In the genomic region with DNA sequence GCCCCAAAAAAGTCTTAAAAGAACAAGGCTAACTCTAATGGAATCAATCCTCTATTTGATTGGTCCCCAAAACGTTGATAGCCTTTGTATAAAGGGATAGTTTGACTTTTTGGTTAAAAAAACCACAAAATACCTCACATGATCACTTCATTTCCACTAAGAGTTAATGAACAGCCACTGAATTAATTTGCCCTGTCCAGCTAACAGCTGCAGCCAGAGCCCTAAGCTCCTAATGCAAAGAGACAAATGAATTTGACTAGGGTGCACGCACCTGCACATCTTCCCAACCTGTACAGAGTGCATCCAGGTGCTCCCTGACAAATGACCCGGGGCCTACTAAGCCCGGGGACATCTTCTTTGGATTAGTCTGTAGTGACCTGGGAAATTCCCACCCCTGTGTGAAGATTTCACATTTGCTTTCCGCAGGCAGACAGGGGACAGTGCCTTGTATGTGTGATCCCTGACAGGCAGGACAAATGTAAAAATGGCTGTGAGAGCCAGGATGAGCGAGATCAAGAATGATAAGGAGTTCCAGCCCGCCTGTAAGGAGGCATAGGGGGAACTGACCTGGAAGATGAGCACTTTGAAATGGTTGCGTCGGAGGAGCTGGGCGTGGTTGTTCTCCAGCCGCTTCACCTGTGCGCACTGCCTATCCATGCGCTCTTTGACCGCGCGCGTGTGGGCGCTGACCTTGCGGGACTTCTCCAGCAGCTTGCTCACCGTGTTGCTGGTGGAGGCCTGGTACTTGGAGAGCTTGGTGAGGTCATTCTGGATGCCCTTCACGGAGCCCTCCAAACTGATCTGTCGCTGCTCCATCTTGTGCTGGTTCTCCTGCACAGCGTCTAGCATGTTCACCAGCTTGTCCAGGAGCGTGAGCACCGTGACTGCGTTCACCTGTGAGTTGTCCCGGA, we compare ENCODE assay signal across 10 cellular contexts. TPM values are rescaled to one million over a fixed set of nuclear protein-coding genes. Genes with fewer than 3 reads are reported as not detected.
DNase-seq lines count a peak whose midpoint lies in the region; ATAC-seq, FAIRE-seq and TF ChIP-seq lines count a peak whose summit lies in the region.
"Had no signal": no experiment of that assay in that cellular context is flagged by ENCODE, and none has a peak within 500 bp of the region (broad histone marks: within the 10 kb centered on the region; RNA-seq: fewer than 3 reads in every experiment).

No MANE protein-coding gene starts in this region.

- peak; percentile 6 for ATAC-seq in HG02763 (IDR thresholded peaks at IDR 0.05; ENCODE audit: unreplicated experiment)
- ATAC-seq in GM21529 (IDR thresholded peaks at IDR 0.05; ENCODE audit: unreplicated experiment) = no peak
- ATAC-seq: activated T-helper 17 cell treated with anti-CD3 and anti-CD28 coated beads, Interleukin-2, amount 50 U/mL, for 72 hours had no signal

- H3K27ac ChIP-seq in kidney (ENCODE audit: low read depth in 2 of 2, low read length in 2 of 2) (peak overlapping the region; percentile 60 to 66), subcutaneous abdominal adipose tissue (ENCODE audit: low read depth, low read length) (peak overlapping the region; percentile 93)
- H3K27ac ChIP-seq: HL-60 had no signal

- H3K27me3 ChIP-seq in subcutaneous abdominal adipose tissue (ENCODE audit: control insufficient read depth in 5 of 5, insufficient read depth in 4 of 5, low read length in 5 of 5) = no peaks in the 10 kb centered on the region

- peak overlapping the region; percentile 20 for H3K4me3 ChIP-seq in astrocyte of the cerebellum (ENCODE audit: low read depth, low read length)
- H3K4me3 ChIP-seq in kidney (ENCODE audit: low read length in 2 of 2) = peak overlapping the region; percentile 67 to 70
- peak overlapping the region; percentile 81 to 91 (median 86) for H3K4me3 ChIP-seq in subcutaneous abdominal adipose tissue (ENCODE audit: low read depth in 1 of 5, low read length in 5 of 5)

- H3K9ac ChIP-seq in kidney (ENCODE audit: low read length in 2 of 2) = peak overlapping the region; percentile 44 to 68
- H3K9ac ChIP-seq in subcutaneous abdominal adipose tissue (ENCODE audit: low read length in 5 of 5) = peak overlapping the region; percentile 72 to 81 (median 79)

- FAIRE-seq in kidney (lab: Jason Lieb, UNC) = no peak

- H3K9me3 ChIP-seq in kidney (ENCODE audit: control insufficient read depth in 1 of 2, low read length in 2 of 2) (no peaks in the 10 kb centered on the region), subcutaneous abdominal adipose tissue (ENCODE audit: control insufficient read depth in 5 of 5, low read length in 5 of 5) (no peaks in the 10 kb centered on the region)

- intact Hi-C loops in kidney (cut with DNase I) = no loop called here

- DNase-seq in astrocyte of the cerebellum (ENCODE audit: low read depth) (no peak), kidney (peak; percentile 77), 8988T (no peak), mesenteric fat pad (ENCODE audit: low spot score) (no peak), RKO (ENCODE audit: low spot score) (no peak)

- in situ Hi-C loops in astrocyte of the cerebellum (cut with HindIII; ENCODE audit: low sequenced_read_pairs) = no loop called here

- H3K36me3 ChIP-seq in kidney (ENCODE audit: control insufficient read depth in 1 of 2, insufficient read depth in 2 of 2, low read length in 2 of 2) (no peaks in the 10 kb centered on the region), subcutaneous abdominal adipose tissue (ENCODE audit: control insufficient read depth in 5 of 5, insufficient read depth in 5 of 5, low read length in 5 of 5) (peaks cover 0 to 2% (median 0%) of the 10 kb centered on the region in 5 donors)

- H3K4me1 ChIP-seq in kidney (ENCODE audit: control insufficient read depth in 1 of 2, insufficient read depth in 1 of 2, low read depth in 1 of 2, low read length in 2 of 2) = peaks cover 8 to 12% of the 10 kb centered on the region in 2 donors
- peaks cover 6 to 67% (median 57%) of the 10 kb centered on the region in 5 donors for H3K4me1 ChIP-seq in subcutaneous abdominal adipose tissue (ENCODE audit: control insufficient read depth in 5 of 5, insufficient read depth in 5 of 5, low read length in 5 of 5)

- TF ChIP-seq CTCF in astrocyte of the cerebellum (IDR thresholded peaks at IDR 0.05; ENCODE audit: low read depth, low read length, missing control alignments) (no peak), kidney (IDR thresholded peaks at IDR 0.05; ENCODE audit: borderline replicate concordance, extremely low read depth, insufficient read depth) (no peak)

RNA-seq across cellular contexts. Expression of a gene that starts 0.8 kb away (rescaled TPM):
- total RNA-seq in kidney (55.0 TPM), mesenteric fat pad (52.3 TPM)
- 17.9 TPM for polyA plus RNA-seq in kidney (ENCODE audit: insufficient read depth, low read depth, low replicate concordance)

Comparison
In these comparisons a context has a peak if more than half of its experiments do, and no peak if none do; other contexts are left out.
1. H3K4me3 ChIP-seq: peak in every context shown above with its lines; median percentile 86 in subcutaneous abdominal adipose tissue; 68 in kidney; 20 in astrocyte of the cerebellum.